In the genomic region with DNA sequence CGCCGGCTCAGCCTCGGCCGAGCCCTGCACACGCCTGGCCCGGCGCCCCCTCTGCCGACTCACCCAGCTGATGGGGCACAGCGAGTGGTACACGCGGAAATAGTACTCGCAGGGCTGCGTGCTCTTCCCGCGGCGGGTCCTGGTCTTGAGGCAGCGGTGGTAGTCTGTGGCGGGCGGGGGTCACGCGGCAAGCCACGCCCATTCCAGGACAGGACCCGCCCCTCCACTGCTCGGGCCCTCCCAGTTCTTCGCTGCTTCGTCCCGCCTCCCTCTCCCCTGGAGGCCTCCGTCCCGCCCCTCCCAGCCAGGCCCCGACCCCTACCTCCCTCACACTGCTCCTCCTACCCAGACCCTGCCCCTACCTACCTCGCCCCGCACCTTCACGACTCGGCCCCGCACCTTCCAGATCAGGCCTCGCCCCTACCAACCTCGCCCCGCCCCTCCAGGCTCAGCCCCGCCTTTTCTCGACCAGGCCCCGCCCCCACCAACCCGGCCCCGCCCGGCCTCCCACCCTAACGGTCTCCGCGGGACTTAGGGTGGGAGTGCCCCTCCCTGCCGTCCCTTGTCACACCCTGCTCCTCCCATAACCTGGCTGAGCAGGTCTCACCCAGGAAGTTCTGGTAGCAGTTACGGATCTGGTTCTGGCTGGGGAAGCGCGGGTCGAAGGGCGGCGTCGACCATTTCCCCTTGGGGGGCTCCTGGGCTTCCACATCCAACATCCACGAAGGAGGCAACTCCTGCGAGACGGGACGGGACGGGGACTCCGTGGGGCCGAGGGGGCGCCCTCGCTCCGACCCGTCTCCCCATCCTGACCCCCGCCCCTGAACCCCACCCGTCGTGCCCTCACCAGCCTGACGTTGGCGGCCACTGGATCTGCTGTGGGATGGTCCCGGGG, we compare ENCODE assay signal across 8 cellular contexts. TPM values are rescaled to one million over a fixed set of nuclear protein-coding genes. Genes with fewer than 3 reads are reported as not detected.
A peak's percentile ranks its signal among the peaks of the same experiment; 100 is the strongest.
DNase-seq lines count a peak whose midpoint lies in the region; ATAC-seq and TF ChIP-seq lines count a peak whose summit lies in the region.

No MANE protein-coding gene starts in this region.

- H3K36me3 ChIP-seq in ES-I3 (ENCODE audit: insufficient read depth, low read length): no peaks in the 10 kb centered on the region

- intact Hi-C loops in left colon (cut with DNase I, micrococcal nuclease): no loop called here

- H3K9me3 ChIP-seq in ES-I3 (ENCODE audit: control insufficient read depth, insufficient read depth, low read length): no peaks in the 10 kb centered on the region

- DNase-seq in MV-4-11 (lab: John Stamatoyannopoulos, UW): peak; percentile 67
- DNase-seq in activated CD4-positive, alpha-beta T cell treated with anti-CD3 and anti-CD28 coated beads for 1 hour: peak; percentile 44
- DNase-seq in choroid plexus epithelial cell (ENCODE audit: low read depth): peak; percentile 61
- peak; percentile 78 to 82 for DNase-seq in left colon
- peak; percentile 45 to 54 for DNase-seq in stimulated activated CD4-positive, alpha-beta T cell treated with anti-CD3 and anti-CD28 coated beads, Interleukin-4, amount 100 ng/mL, for 48 hours (ENCODE audit: low read depth in 2 of 2)
- no peak for DNase-seq in HCEC 1CT

- peak overlapping the region; percentile 80 for H3K9ac ChIP-seq in ES-I3 (ENCODE audit: low read depth, low read length)

- H3K4me1 ChIP-seq in ES-I3 (ENCODE audit: insufficient read depth, low read length): peaks cover 17% of the 10 kb centered on the region; the same call in 1 of the 2 replicates

- TF ChIP-seq CTCF in choroid plexus epithelial cell (conservative IDR thresholded peaks at IDR 0.05; ENCODE audit: low read depth, low read length): no peak

- peak; percentile 82 for ATAC-seq in left colon
- no peak for ATAC-seq in GM18517 (IDR thresholded peaks at IDR 0.05; ENCODE audit: unreplicated experiment)

- H3K4me3 ChIP-seq in choroid plexus epithelial cell (ENCODE audit: low read depth, low read length): peak overlapping the region; percentile 59

RNA-seq across cellular contexts. Expression of a gene that starts 0.5 kb away (rescaled TPM):
- 10 to 100 TPM; 23.0 to 27.6 TPM for total RNA-seq in left colon

RNA-seq across cellular contexts. Expression of a gene that starts 9.0 kb away (rescaled TPM):
- total RNA-seq in left colon: not detected

RNA-seq across cellular contexts. Expression of a gene that starts 14.4 kb away (rescaled TPM):
- 10 to 100 TPM; 19.0 to 20.7 TPM for total RNA-seq in left colon

RNA-seq across cellular contexts. Expression of a gene that starts 16.2 kb away (rescaled TPM):
- under 1 TPM; 0.31 to 0.46 TPM for total RNA-seq in left colon

RNA-seq across cellular contexts. Expression of a gene that starts 22.6 kb away (rescaled TPM):
- not detected for total RNA-seq in left colon
